In genomic region chr10:42753507-42754154, GRCh38 we compare ENCODE assay signal across 8 cellular contexts. TPM values are rescaled to one million over a fixed set of nuclear protein-coding genes. Genes with fewer than 3 reads are reported as not detected.
DNase-seq lines count a peak whose midpoint lies in the region; ATAC-seq and TF ChIP-seq lines count a peak whose summit lies in the region.

No MANE protein-coding gene starts in this region.

- DNase-seq in Peyer's patch (no peak), epithelial cell of proximal tubule (ENCODE audit: low read depth) (no peak), neural crest cell (ENCODE audit: low read depth, low spot score) (no peak), DMS79 (lab: John Stamatoyannopoulos, UW) (no peak), GM13976 (ENCODE audit: low spot score) (no peak), kidney tubule cell (ENCODE audit: low spot score) (no peak)

- H3K4me3 ChIP-seq in Peyer's patch (peak overlapping the region; percentile 29 to 62 (median 54)), epithelial cell of proximal tubule (ENCODE audit: low read depth, low read length) (peak overlapping the region; percentile 58)

- H3K36me3 ChIP-seq in ES-I3 (ENCODE audit: insufficient read depth, low read length) (no peaks in the 10 kb centered on the region), Peyer's patch (no peaks in the 10 kb centered on the region)

- in situ Hi-C loops in GM13976 (cut with MboI; ENCODE audit: low sequenced_read_pairs, unreplicated experiment): no loop called here

- H3K9me3 Mint-ChIP-seq in neural crest cell: no peaks in the 10 kb centered on the region

- peaks cover 93% of the 10 kb centered on the region for H3K27me3 Mint-ChIP-seq in neural crest cell (ENCODE audit: low read depth)

- peak overlapping the region; percentile 60 for H3K9ac ChIP-seq in ES-I3 (ENCODE audit: low read depth, low read length)

- peaks cover 0 to 21% of the 10 kb centered on the region in 2 donors for H3K27me3 ChIP-seq in Peyer's patch

- no peaks in the 10 kb centered on the region for H3K9me3 ChIP-seq in ES-I3 (ENCODE audit: control insufficient read depth, insufficient read depth, low read length)
- no peaks in the 10 kb centered on the region for H3K9me3 ChIP-seq in Peyer's patch

- H3K4me3 Mint-ChIP-seq in neural crest cell: peak overlapping the region; percentile 89

- no peak for ATAC-seq in GM21423 (IDR thresholded peaks at IDR 0.05; ENCODE audit: unreplicated experiment)

- H3K27ac ChIP-seq in Peyer's patch: peak overlapping the region in 2 of 4 donors; percentile 0 to 1

- H3K36me3 Mint-ChIP-seq in neural crest cell (ENCODE audit: low read depth): no peaks in the 10 kb centered on the region

- H3K4me1 ChIP-seq in ES-I3 (ENCODE audit: insufficient read depth, low read length): no peaks in the 10 kb centered on the region; the same call in 1 of the 2 replicates
- H3K4me1 ChIP-seq in Peyer's patch: peaks cover 0 to 27% (median 12%) of the 10 kb centered on the region in 4 donors

- no peak overlapping the region for H3K27ac Mint-ChIP-seq in neural crest cell (ENCODE audit: unreplicated experiment)

- TF ChIP-seq CTCF in Peyer's patch (IDR thresholded peaks at IDR 0.05) (no peak), epithelial cell of proximal tubule (conservative IDR thresholded peaks at IDR 0.05; ENCODE audit: low read depth, low read length) (no peak), neural crest cell (conservative IDR thresholded peaks at IDR 0.05) (no peak), GM13976 (IDR thresholded peaks at IDR 0.05; ENCODE audit: borderline replicate concordance, control extremely low read depth, extremely low read depth, insufficient read depth, missing control alignments) (no peak)

- TF ChIP-seq POLR2A in Peyer's patch (IDR thresholded peaks at IDR 0.05): no peak

- H3K4me1 Mint-ChIP-seq in neural crest cell: peaks cover 3% of the 10 kb centered on the region

RNA-seq across cellular contexts. Expression of gene BMS1, which starts 29.0 kb away (rescaled TPM):
- total RNA-seq in Peyer's patch: 10 to 100 TPM in 3 of 4 donors, 1 to 10 TPM in 1; 9.6 to 23.9 (median 11.6) TPM
- total RNA-seq in epithelial cell of proximal tubule: 17.4 and 21.1 TPM in 2 replicates
- total RNA-seq in neural crest cell: 27.7 TPM in 2 replicates
